ENCODE assay signal across 13 cellular contexts in genomic region chr16:24737916-24738594, GRCh38. TPM values are rescaled to one million over a fixed set of nuclear protein-coding genes. Genes with fewer than 3 reads are reported as not detected.
DNase-seq lines count a peak whose midpoint lies in the region; FAIRE-seq and TF ChIP-seq lines count a peak whose summit lies in the region.
"Had no signal": no experiment of that assay in that cellular context is flagged by ENCODE, and none has a peak within 500 bp of the region (broad histone marks: within the 10 kb centered on the region; RNA-seq: fewer than 3 reads in every experiment).

No MANE protein-coding gene starts in this region.

- H3K27me3 ChIP-seq in A673 (replicated peaks; ENCODE audit: insufficient read depth, low read depth, low read length, poor library complexity) (no peaks in the 10 kb centered on the region), OCI-LY3 (ENCODE audit: low read depth, low read length) (no peaks in the 10 kb centered on the region), endothelial cell of umbilical vein (ENCODE audit: control insufficient read depth in 2 of 2, insufficient read depth in 2 of 2, low read length in 2 of 2) (no peaks in the 10 kb centered on the region), neutrophil (no peaks in the 10 kb centered on the region), prostate gland (replicated peaks; ENCODE audit: insufficient read depth) (no peaks in the 10 kb centered on the region)

- H3K27me3 Mint-ChIP-seq in activated CD4-positive, alpha-beta T cell treated with anti-CD3 and anti-CD28 coated beads, Interleukin-2, amount 10 ng/mL, durations not matched to agents 7 days and 5 days, result no peaks in the 10 kb centered on the region

- intact Hi-C loops in A673 (cut with micrococcal nuclease; ENCODE audit: unreplicated experiment) (no loop called here), endothelial cell of umbilical vein (cut with micrococcal nuclease) (loop anchor here (1.0 to 2.0 kb wide), 2 partner anchors 10 to 37 kb away; no protein-coding TSS in a partner anchor), prostate gland (cut with DNase I) (no loop called here)

- H3K27ac Mint-ChIP-seq in activated CD4-positive, alpha-beta T cell treated with anti-CD3 and anti-CD28 coated beads, Interleukin-2, amount 10 ng/mL, durations not matched to agents 7 days and 5 days, result no peak overlapping the region

- H3K79me2 ChIP-seq in OCI-LY3 (ENCODE audit: low read length) (peaks cover 100% of the 10 kb centered on the region), endothelial cell of umbilical vein (ENCODE audit: control insufficient read depth, insufficient read depth, low read length) (peaks cover 92% of the 10 kb centered on the region)

- WGBS in prostate gland, result 74% methylated on average over 5 of the region's 5 CpGs

- dilution Hi-C loops in endothelial cell of umbilical vein (cut with MboI; ENCODE audit: extremely low pct_ligation_motif_present, low sequenced_read_pairs), result no loop called here

- peaks cover 12% of the 10 kb centered on the region for H3K36me3 ChIP-seq in A673 (ENCODE audit: insufficient read depth, low read length, poor library complexity, severe bottlenecking)
- H3K36me3 ChIP-seq in OCI-LY3 (replicated peaks; ENCODE audit: low read depth, low read length), result peaks cover 33% of the 10 kb centered on the region
- H3K36me3 ChIP-seq in endothelial cell of umbilical vein (ENCODE audit: control insufficient read depth in 2 of 2, extremely low read depth in 1 of 2, insufficient read depth in 2 of 2, low read length in 2 of 2), result peaks cover 2 to 3% of the 10 kb centered on the region in 2 experiments
- H3K36me3 ChIP-seq in neutrophil, result no peaks in the 10 kb centered on the region
- H3K36me3 ChIP-seq in prostate gland, result no peaks in the 10 kb centered on the region

- no peaks in the 10 kb centered on the region for H3K9me1 ChIP-seq in endothelial cell of umbilical vein (replicated peaks; ENCODE audit: control insufficient read depth, extremely low read depth, insufficient read depth, low read length)

- TF ChIP-seq CTCF in A673 (conservative IDR thresholded peaks at IDR 0.05; ENCODE audit: low read depth, low read length) (no peak), OCI-LY3 (IDR thresholded peaks at IDR 0.05; ENCODE audit: low read depth, low read length) (no peak), endothelial cell of umbilical vein (IDR thresholded peaks at IDR 0.05; ENCODE audit: extremely low read depth in 1 of 2, insufficient read depth in 1 of 2, low read depth in 1 of 2, low read length in 2 of 2) (no peak), neutrophil (IDR thresholded peaks at IDR 0.05) (no peak), prostate gland (IDR thresholded peaks at IDR 0.05) (no peak)

- TF ChIP-seq POLR2A in endothelial cell of umbilical vein (IDR thresholded peaks at IDR 0.05; ENCODE audit: low read depth, low read length) (no peak), prostate gland (IDR thresholded peaks at IDR 0.05) (no peak)

- CTCF ChIA-PET in A673 (lab: Charles Lee), result no interaction called here
- CTCF ChIA-PET in endothelial cell of umbilical vein (lab: Charles Lee), result interaction anchor here (1.5 kb wide), 1 partner anchor 21 kb away, joined by 3 read pairs; no protein-coding TSS in a partner anchor
- CTCF ChIA-PET in activated CD4-positive, alpha-beta T cell treated with anti-CD3 and anti-CD28 coated beads, Interleukin-2, amount 10 ng/mL, durations not matched to agents 7 days and 5 days (lab: Charles Lee), result interaction anchor here (1.6 kb wide), 1 partner anchor 21 kb away, joined by 3 read pairs; no protein-coding TSS in a partner anchor

- H3K9ac ChIP-seq in OCI-LY3 (ENCODE audit: low read length) (no peak overlapping the region), endothelial cell of umbilical vein (replicated peaks; ENCODE audit: extremely low read depth, insufficient read depth, low read length) (peak overlapping the region; percentile 35)

- H2AFZ ChIP-seq in OCI-LY3 (ENCODE audit: low read depth, low read length), result no peak overlapping the region
- no peak overlapping the region for H2AFZ ChIP-seq in endothelial cell of umbilical vein (ENCODE audit: low read depth, low read length)

- H4K20me1 ChIP-seq in OCI-LY3 (ENCODE audit: insufficient read depth, low read length), result peaks cover 100% of the 10 kb centered on the region
- H4K20me1 ChIP-seq in endothelial cell of umbilical vein (replicated peaks; ENCODE audit: control insufficient read depth, extremely low read depth, insufficient read depth, low read length), result peaks cover 12% of the 10 kb centered on the region

- peaks cover 50% of the 10 kb centered on the region for H3K4me1 Mint-ChIP-seq in activated CD4-positive, alpha-beta T cell treated with anti-CD3 and anti-CD28 coated beads, Interleukin-2, amount 10 ng/mL, durations not matched to agents 7 days and 5 days

- H3K36me3 Mint-ChIP-seq in activated CD4-positive, alpha-beta T cell treated with anti-CD3 and anti-CD28 coated beads, Interleukin-2, amount 10 ng/mL, durations not matched to agents 7 days and 5 days (ENCODE audit: low read depth), result peaks cover 22% of the 10 kb centered on the region

- H3K9me3 ChIP-seq in A673 (ENCODE audit: low read depth, low read length, poor library complexity, severe bottlenecking), result no peaks in the 10 kb centered on the region
- no peaks in the 10 kb centered on the region for H3K9me3 ChIP-seq in OCI-LY3 (ENCODE audit: insufficient read depth, low read length)
- no peaks in the 10 kb centered on the region for H3K9me3 ChIP-seq in endothelial cell of umbilical vein (replicated peaks; ENCODE audit: control insufficient read depth, insufficient read depth, low read length)
- H3K9me3 ChIP-seq in neutrophil, result no peaks in the 10 kb centered on the region
- H3K9me3 ChIP-seq in prostate gland, result no peaks in the 10 kb centered on the region

- H3K4me3 ChIP-seq in A673 (ENCODE audit: low read depth, low read length, poor library complexity, severe bottlenecking) (no peak overlapping the region), OCI-LY3 (ENCODE audit: low read length) (no peak overlapping the region), endothelial cell of umbilical vein (replicated peaks in 1 of 3; ENCODE audit: insufficient read depth in 1 of 3, low read depth in 1 of 3, low read length in 3 of 3) (peak overlapping the region in 1 of 3 experiments; percentile 20), neutrophil (ENCODE audit: low read depth in 1 of 2, low read length in 1 of 2) (no peak overlapping the region), prostate gland (no peak overlapping the region)

- H3K27ac ChIP-seq in A673 (ENCODE audit: low read depth, low read length, poor library complexity, severe bottlenecking), result peak overlapping the region; percentile 38
- no peak overlapping the region for H3K27ac ChIP-seq in OCI-LY3 (ENCODE audit: low read length)
- H3K27ac ChIP-seq in endothelial cell of umbilical vein (ENCODE audit: insufficient read depth, low read depth, low read length), result peak overlapping the region; percentile 63
- peak overlapping the region; percentile 45 for H3K27ac ChIP-seq in neutrophil
- H3K27ac ChIP-seq in prostate gland, result no peak overlapping the region
- H3K27ac ChIP-seq: C4-2B had no signal

- DNase-seq in A673 (ENCODE audit: low spot score), result no peak
- DNase-seq in endothelial cell of umbilical vein (ENCODE audit: low read depth, low spot score), result no peak
- DNase-seq in DMS 273 (lab: John Stamatoyannopoulos, UW; ENCODE audit: unreplicated experiment), result no peak
- no peak for DNase-seq in GDM1 (lab: John Stamatoyannopoulos, UW)
- DNase-seq in prostate gland (ENCODE audit: low spot score), result no peak
- DNase-seq in activated CD4-positive, alpha-beta T cell treated with anti-CD3 and anti-CD28 coated beads, Interleukin-2, amount 10 ng/mL, durations not matched to agents 7 days and 5 days, result no peak
- DNase-seq: activated T-cell treated with anti-CD3 and anti-CD28 coated beads, Interleukin-2, amount 50 U/mL, for 1 hour; hypothalamus; NCI-H1417; stimulated activated CD4-positive, alpha-beta T cell treated with anti-CD3 and anti-CD28 coated beads, Interleukin-4, amount 100 ng/mL, for 1 hour had no signal

- no peak overlapping the region for H3K4me3 Mint-ChIP-seq in activated CD4-positive, alpha-beta T cell treated with anti-CD3 and anti-CD28 coated beads, Interleukin-2, amount 10 ng/mL, durations not matched to agents 7 days and 5 days

- POLR2A ChIA-PET in A673 (lab: Charles Lee; ENCODE audit: low non-redundant PET), result no interaction called here
- POLR2A ChIA-PET in endothelial cell of umbilical vein (lab: Charles Lee), result no interaction called here
- POLR2A ChIA-PET in activated CD4-positive, alpha-beta T cell treated with anti-CD3 and anti-CD28 coated beads, Interleukin-2, amount 10 ng/mL, durations not matched to agents 7 days and 5 days (lab: Charles Lee), result no interaction called here

- H3K9me3 Mint-ChIP-seq in activated CD4-positive, alpha-beta T cell treated with anti-CD3 and anti-CD28 coated beads, Interleukin-2, amount 10 ng/mL, durations not matched to agents 7 days and 5 days, result no peaks in the 10 kb centered on the region

- BruUV-seq in A673 (replicated peaks; lab: Mats Ljungman, UMichigan) (no TSS peak), endothelial cell of umbilical vein (replicated peaks; lab: Mats Ljungman, UMichigan) (no TSS peak)

- H3K4me2 ChIP-seq in OCI-LY3 (ENCODE audit: low read length) (0 out of 2 replicates have a peak overlapping the region, but pooled peaks have one; percentile 25), endothelial cell of umbilical vein (ENCODE audit: insufficient read depth, low read length) (peak overlapping the region; percentile 74)

- peaks cover 21% of the 10 kb centered on the region for H3K4me1 ChIP-seq in A673 (ENCODE audit: insufficient read depth, low read length, poor library complexity, severe bottlenecking)
- peaks cover 45% of the 10 kb centered on the region for H3K4me1 ChIP-seq in OCI-LY3 (ENCODE audit: low read length)
- peaks cover 37% of the 10 kb centered on the region for H3K4me1 ChIP-seq in endothelial cell of umbilical vein (ENCODE audit: control insufficient read depth, extremely low read depth, insufficient read depth, low read length)
- H3K4me1 ChIP-seq in neutrophil (ENCODE audit: control insufficient read depth in 1 of 2, insufficient read depth in 1 of 2, low read depth in 1 of 2, low read length in 1 of 2), result no peaks in the 10 kb centered on the region
- peaks cover 4% of the 10 kb centered on the region for H3K4me1 ChIP-seq in prostate gland (replicated peaks)

- FAIRE-seq in endothelial cell of umbilical vein (lab: Jason Lieb, UNC), result no peak

RNA-seq across cellular contexts. Expression of gene TNRC6A, which starts 8.6 kb away (rescaled TPM):
- total RNA-seq in A673 (2021) (88.5 and 90.8 TPM in 2 replicates), endothelial cell of umbilical vein (62.7 and 74.5 TPM in 2 replicates), prostate gland (10 to 100 TPM; 37.5 to 65.5 TPM)
- polyA plus RNA-seq in endothelial cell of umbilical vein, result 39.3 and 51.5 TPM in 2 replicates
- polyA plus RNA-seq in endothelial cell of umbilical vein (2011; cell fraction: cytosol; rRNA removed), result 28.3 TPM in 2 replicates
- 170 and 189 TPM in 2 replicates for polyA plus RNA-seq in endothelial cell of umbilical vein (2011; cell fraction: nucleus; rRNA removed)
- polyA plus RNA-seq in endothelial cell of umbilical vein (2012), result 24.8 and 33.9 TPM in 2 replicates
- 113 and 131 TPM in 2 replicates for polyA minus RNA-seq in endothelial cell of umbilical vein
- 28.0 TPM for polyA minus RNA-seq in endothelial cell of umbilical vein (2011; cell fraction: cytosol; rRNA and poly(A)+ RNA removed)
- 121 and 184 TPM in 2 replicates for polyA minus RNA-seq in endothelial cell of umbilical vein (2011; cell fraction: nucleus; rRNA and poly(A)+ RNA removed)
- total RNA-seq in activated CD4-positive, alpha-beta T cell treated with anti-CD3 and anti-CD28 coated beads, Interleukin-2, amount 10 ng/mL, durations not matched to agents 7 days and 5 days, result 10 to 100 TPM; 47.4 to 49.3 TPM

Comparison
In these comparisons a context has a peak if more than half of its experiments do, and no peak if none do; other contexts are left out.
1. H3K27ac ChIP-seq: peak in A673 (single experiment), endothelial cell of umbilical vein (single experiment) and neutrophil (single experiment); none in OCI-LY3 (single experiment) and prostate gland (0 of 2).